Comparison of ENCODE assay signal across 18 cellular contexts in the genomic region with DNA sequence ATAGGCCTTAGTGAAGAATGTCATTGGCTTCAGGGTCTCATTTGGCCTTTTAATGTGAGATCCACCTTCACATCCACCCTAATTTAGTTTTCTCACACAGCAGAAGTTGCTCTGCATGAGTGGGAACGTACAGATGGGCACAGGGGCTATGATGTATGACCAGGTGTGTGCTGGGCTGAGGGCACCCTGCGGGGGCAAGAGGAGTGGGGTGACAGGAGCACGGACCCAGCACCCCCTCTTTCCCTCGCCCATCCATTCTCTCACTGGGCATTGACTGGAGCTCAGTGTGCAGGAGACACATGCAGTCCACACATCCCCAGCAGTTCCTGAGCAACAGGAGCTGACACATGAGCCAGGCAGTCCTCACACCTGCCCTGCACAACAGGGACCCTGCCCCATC.
"Had no signal": no experiment of that assay in that cellular context is flagged by ENCODE, and none has a peak within 500 bp of the region (broad histone marks: within the 10 kb centered on the region; RNA-seq: fewer than 3 reads in every experiment).

No MANE protein-coding gene starts in this region.

- H3K4me1 Mint-ChIP-seq: central memory CD8-positive, alpha-beta T cell; naive thymus-derived CD4-positive, alpha-beta T cell; stimulated activated naive B cell treated with anti-CD40 and anti-IgM and Interleukin-4, amounts not matched to agents 10 μg/mL and 1 μg/mL and 100 μg/mL, for 72 hours; stimulated activated naive CD8-positive, alpha-beta T cell treated with anti-CD3 and anti-CD28 coated beads, Interleukin-15, amount 100 ng/mL, for 72 hours had no signal

- H3K36me3 Mint-ChIP-seq: naive thymus-derived CD4-positive, alpha-beta T cell; stimulated activated naive B cell treated with anti-CD40 and anti-IgM and Interleukin-4, amounts not matched to agents 10 μg/mL and 1 μg/mL and 100 μg/mL, for 72 hours had no signal

- H3K27me3 Mint-ChIP-seq: dendritic cell treated with granulocyte-macrophage colony-stimulating factor and Interleukin-4, amounts not matched to agents 40 ng/mL and 50 ng/mL, for 4 days had no signal

- H3K4me3 Mint-ChIP-seq: central memory CD8-positive, alpha-beta T cell; dendritic cell treated with granulocyte-macrophage colony-stimulating factor and Interleukin-4, amounts not matched to agents 40 ng/mL and 50 ng/mL, for 4 days; naive thymus-derived CD4-positive, alpha-beta T cell; nephron progenitor cell; stimulated activated naive B cell treated with anti-CD40 and anti-IgM and Interleukin-4, amounts not matched to agents 10 μg/mL and 1 μg/mL and 100 μg/mL, for 72 hours; stimulated activated naive CD8-positive, alpha-beta T cell treated with anti-CD3 and anti-CD28 coated beads, Interleukin-15, amount 100 ng/mL, for 72 hours had no signal

- ATAC-seq: foreskin keratinocyte; naive thymus-derived CD4-positive, alpha-beta T cell; stimulated activated naive B cell treated with anti-CD40 and anti-IgM and Interleukin-4, amounts not matched to agents 10 μg/mL and 1 μg/mL and 100 μg/mL, for 72 hours; stimulated activated naive CD8-positive, alpha-beta T cell treated with anti-CD3 and anti-CD28 coated beads, Interleukin-15, amount 100 ng/mL, for 72 hours had no signal

- H3K4me3 ChIP-seq: hepatocyte, ovary, right atrium auricular region, smooth muscle cell, testis, transverse colon had no signal

- H3K27me3 ChIP-seq: foreskin keratinocyte, hepatocyte, ovary, right atrium auricular region, testis, transverse colon had no signal

- H3K27ac ChIP-seq: foreskin keratinocyte, hepatocyte, neutrophil, ovary, right atrium auricular region, testis, transverse colon had no signal

- H3K9me3 Mint-ChIP-seq: central memory CD8-positive, alpha-beta T cell; dendritic cell treated with granulocyte-macrophage colony-stimulating factor and Interleukin-4, amounts not matched to agents 40 ng/mL and 50 ng/mL, for 4 days; stimulated activated naive B cell treated with anti-CD40 and anti-IgM and Interleukin-4, amounts not matched to agents 10 μg/mL and 1 μg/mL and 100 μg/mL, for 72 hours had no signal

- H3K4me1 ChIP-seq: foreskin keratinocyte, right atrium auricular region, testis, transverse colon had no signal

- H3K36me3 ChIP-seq: neutrophil, ovary, right atrium auricular region, transverse colon had no signal

- H3K9me3 ChIP-seq: neutrophil, ovary, right atrium auricular region, testis, transverse colon had no signal

- DNase-seq: erythroblast; foreskin keratinocyte; kidney glomerular epithelial cell; mammary epithelial cell; naive thymus-derived CD4-positive, alpha-beta T cell; nephron progenitor cell; ovary; stimulated activated CD4-positive, alpha-beta T cell treated with anti-CD3 and anti-CD28 coated beads, Interleukin-4, amount 100 ng/mL, for 1 hour; stimulated activated naive B cell treated with anti-CD40 and anti-IgM and Interleukin-4, amounts not matched to agents 10 μg/mL and 1 μg/mL and 100 μg/mL, for 72 hours; stimulated activated naive CD8-positive, alpha-beta T cell treated with anti-CD3 and anti-CD28 coated beads, Interleukin-15, amount 100 ng/mL, for 72 hours; testis; transverse colon had no signal

- H3K27ac Mint-ChIP-seq: dendritic cell treated with granulocyte-macrophage colony-stimulating factor and Interleukin-4, amounts not matched to agents 40 ng/mL and 50 ng/mL, for 4 days; naive thymus-derived CD4-positive, alpha-beta T cell; nephron progenitor cell; stimulated activated naive B cell treated with anti-CD40 and anti-IgM and Interleukin-4, amounts not matched to agents 10 μg/mL and 1 μg/mL and 100 μg/mL, for 72 hours had no signal
